In the genomic region with DNA sequence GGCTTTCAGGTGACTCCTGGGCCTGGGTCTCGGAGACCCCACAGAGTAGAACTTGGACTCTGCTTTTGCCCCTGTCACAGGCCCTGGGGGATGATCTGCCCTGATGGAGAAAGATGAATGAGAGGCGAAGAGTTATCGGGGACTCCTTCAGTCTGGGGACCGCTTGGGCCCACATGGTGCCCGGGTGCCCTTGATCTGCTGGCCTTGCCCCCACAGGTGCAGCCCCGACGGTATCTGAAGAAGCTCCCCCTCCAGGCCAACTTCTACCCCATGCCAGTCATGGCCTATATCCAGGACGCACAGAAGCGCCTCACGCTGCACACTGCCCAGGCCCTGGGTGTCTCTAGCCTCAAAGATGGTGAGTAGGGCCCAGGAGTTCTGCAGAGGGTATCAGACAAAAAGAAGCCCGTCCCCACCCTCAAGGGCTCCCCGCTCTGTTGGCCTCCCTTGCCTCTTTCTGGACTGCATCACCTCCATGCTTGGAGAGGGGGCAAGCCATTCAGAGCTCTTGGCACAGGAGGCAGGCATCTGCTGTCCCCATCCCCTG, we compare ENCODE assay signal across 21 cellular contexts.
"Had no signal": no experiment of that assay in that cellular context is flagged by ENCODE, and none has a peak within 500 bp of the region (broad histone marks: within the 10 kb centered on the region; RNA-seq: fewer than 3 reads in every experiment).

No MANE protein-coding gene starts in this region.

- DNase-seq: activated B cell treated with CpG ODN at 0.5 μM for 24 hours; activated CD4-positive, alpha-beta T cell treated with anti-CD3 and anti-CD28 coated beads for 36 hours; activated CD4-positive, alpha-beta T cell treated with anti-CD3 and anti-CD28 coated beads, Interleukin-2, amount 50 U/mL, for 4 hours; activated naive CD4-positive, alpha-beta T cell treated with anti-CD3 and anti-CD28 coated beads for 36 hours; activated naive CD8-positive, alpha-beta T cell treated with anti-CD3 and anti-CD28 coated beads, Interleukin-2, amount 10 ng/mL, durations not matched to agents 7 days and 5 days; activated T-cell treated with anti-CD3 and anti-CD28 coated beads, Interleukin-2, amount 50 U/mL, for 48 hours; amniotic stem cell; cerebellar nuclear complex; endodermal cell; mesenchymal stem cell; nucleus accumbens; small intestine; stimulated activated CD4-positive, alpha-beta T cell treated with anti-CD3 and anti-CD28 coated beads, Interleukin-15, amount 100 ng/mL, for 24 hours; stimulated activated naive CD4-positive, alpha-beta T cell; T-helper 1 cell; T1000 had no signal

- H3K9me3 Mint-ChIP-seq: activated B cell treated with CpG ODN at 0.5 μM for 24 hours; activated naive CD4-positive, alpha-beta T cell treated with anti-CD3 and anti-CD28 coated beads for 36 hours; activated naive CD8-positive, alpha-beta T cell treated with anti-CD3 and anti-CD28 coated beads, Interleukin-2, amount 10 ng/mL, durations not matched to agents 7 days and 5 days; endodermal cell; nephron had no signal

- H3K27me3 Mint-ChIP-seq: activated B cell treated with CpG ODN at 0.5 μM for 24 hours; activated CD4-positive, alpha-beta T cell treated with anti-CD3 and anti-CD28 coated beads for 36 hours; activated naive CD8-positive, alpha-beta T cell treated with anti-CD3 and anti-CD28 coated beads, Interleukin-2, amount 10 ng/mL, durations not matched to agents 7 days and 5 days had no signal

- H3K4me1 Mint-ChIP-seq: activated CD4-positive, alpha-beta T cell treated with anti-CD3 and anti-CD28 coated beads for 36 hours; endodermal cell had no signal

- H3K4me3 ChIP-seq: coronary artery, thoracic aorta had no signal

- H3K9me3 ChIP-seq: thoracic aorta had no signal

- H3K4me3 Mint-ChIP-seq: activated B cell treated with CpG ODN at 0.5 μM for 24 hours; activated CD4-positive, alpha-beta T cell treated with anti-CD3 and anti-CD28 coated beads for 36 hours; activated naive CD4-positive, alpha-beta T cell treated with anti-CD3 and anti-CD28 coated beads for 36 hours; activated naive CD8-positive, alpha-beta T cell treated with anti-CD3 and anti-CD28 coated beads, Interleukin-2, amount 10 ng/mL, durations not matched to agents 7 days and 5 days; endodermal cell; nephron had no signal

- H3K27ac Mint-ChIP-seq: activated B cell treated with CpG ODN at 0.5 μM for 24 hours; activated CD4-positive, alpha-beta T cell treated with anti-CD3 and anti-CD28 coated beads for 36 hours; activated naive CD8-positive, alpha-beta T cell treated with anti-CD3 and anti-CD28 coated beads, Interleukin-2, amount 10 ng/mL, durations not matched to agents 7 days and 5 days; endodermal cell; nephron had no signal

- FAIRE-seq: bronchial epithelial cell, small intestine had no signal

- H3K27ac ChIP-seq: coronary artery, thoracic aorta had no signal

- ATAC-seq: activated CD4-positive, alpha-beta T cell treated with anti-CD3 and anti-CD28 coated beads for 36 hours; sciatic nerve had no signal
